ENCODE assay signal across 27 cellular contexts in the genomic region with DNA sequence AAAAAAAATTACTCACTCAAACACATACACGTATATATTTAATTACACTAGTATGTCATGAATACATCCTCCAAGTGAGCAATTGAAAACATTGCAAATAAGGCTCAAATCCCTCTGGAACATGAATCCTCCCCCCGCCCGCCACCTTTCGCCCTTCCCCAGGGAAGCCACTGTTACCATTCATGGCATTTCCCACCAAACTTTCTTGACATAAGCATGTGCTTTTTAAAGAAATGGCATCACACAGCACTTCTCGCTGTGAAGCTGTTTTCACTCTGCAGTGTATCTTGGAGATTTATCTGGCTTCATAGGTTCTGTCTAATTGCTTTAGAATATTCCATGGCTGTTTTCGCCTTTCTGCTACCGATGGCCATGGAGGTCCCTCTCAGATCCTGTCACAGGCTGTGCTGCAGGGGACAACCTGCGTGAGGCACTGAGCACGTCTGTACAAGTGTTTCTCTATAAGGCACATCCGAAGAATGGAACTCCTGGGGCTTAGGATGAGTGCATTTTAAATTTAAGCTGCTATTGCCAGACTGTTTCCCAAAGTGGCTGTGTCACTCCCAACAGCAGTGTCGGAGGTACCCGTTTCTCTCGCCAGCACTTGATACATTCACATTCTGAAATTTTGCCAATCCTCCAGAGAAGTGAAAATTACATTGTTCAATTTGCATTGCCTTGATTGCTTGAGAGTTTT. TPM values are rescaled to one million over a fixed set of nuclear protein-coding genes. Genes with fewer than 3 reads are reported as not detected.
"Had no signal": no experiment of that assay in that cellular context is flagged by ENCODE, and none has a peak within 500 bp of the region (broad histone marks: within the 10 kb centered on the region; RNA-seq: fewer than 3 reads in every experiment).

No MANE protein-coding gene starts in this region.

- H3K36me3 ChIP-seq: adrenal gland, Peyer's patch, SJSA1 had no signal

- H3K4me1 ChIP-seq: adrenal gland, Peyer's patch, SJSA1 had no signal

- ATAC-seq: activated T-cell treated with anti-CD3 and anti-CD28 coated beads, Interleukin-2, amount 50 U/mL, for 72 hours; SK-N-SH treated with all-trans-retinoic acid at 6 μM for 48 hours had no signal

- H3K9me3 ChIP-seq: adrenal gland, Peyer's patch, SJSA1 had no signal

- H3K27me3 ChIP-seq: Peyer's patch had no signal

- DNase-seq: activated B cell treated with CpG ODN at 0.5 μM for 24 hours; activated CD4-positive, alpha-beta T cell treated with anti-CD3 and anti-CD28 coated beads for 1 hour; activated CD4-positive, alpha-beta T cell treated with anti-CD3 and anti-CD28 coated beads, Interleukin-2, amount 10 ng/mL, durations not matched to agents 24 days and 14 days; activated CD4-positive, alpha-beta T cell treated with anti-CD3 and anti-CD28 coated beads, Interleukin-2, amount 50 U/mL, for 48 hours; activated naive CD4-positive, alpha-beta T cell treated with anti-CD3 and anti-CD28 coated beads, Interleukin-2, amount 50 U/mL, for 16 hours; activated naive CD8-positive, alpha-beta T cell treated with anti-CD3 and anti-CD28 coated beads, Interleukin-2, amount 10 ng/mL, durations not matched to agents 7 days and 5 days; activated T-cell treated with anti-CD3 and anti-CD28 coated beads, Interleukin-2, amount 50 U/mL, for 72 hours; adrenal gland; IMR-90; KBM-7; NCI-H1092; NCI-H1417; NCI-H2029; NCI-H2107; NCI-H2171 treated with DMSO at 0.1 percent for 48 hours; NCI-H345; NCI-H510A; NCI-H69; NK-92 treated with Interleukin-12 subunit alpha and Interleukin-12 subunit beta, amount 100 ng/mL, for 24 hours; OCI-M1; Peyer's patch; SHP77; T-helper 9 cell had no signal

- H3K27ac ChIP-seq: adrenal gland, Peyer's patch, RWPE1, SJSA1 had no signal

- H3K4me3 ChIP-seq: adrenal gland, Peyer's patch, SJSA1 had no signal

RNA-seq across cellular contexts. Expression of gene PHACTR3, which starts 22.2 kb away (rescaled TPM):
- total RNA-seq: activated B cell treated with CpG ODN at 0.5 μM for 24 hours; activated CD4-positive, alpha-beta T cell treated with anti-CD3 and anti-CD28 coated beads, Interleukin-2, amount 10 ng/mL, durations not matched to agents 24 days and 14 days; activated naive CD8-positive, alpha-beta T cell treated with anti-CD3 and anti-CD28 coated beads, Interleukin-2, amount 10 ng/mL, durations not matched to agents 7 days and 5 days; activated T-cell treated with anti-CD3 and anti-CD28 coated beads, Interleukin-2, amount 50 U/mL, for 72 hours; activated T-helper 2 cell treated with anti-CD3 and anti-CD28 coated beads, Interferon-gamma antibody, Interleukin-2, Interleukin-4, amounts not matched to agents 10 μg/mL and 5 μg/mL and 100 μg/mL, durations not matched to agents 14 hours and 24 hours and 36 hours; IMR-90; SJSA1 had no signal
- polyA plus RNA-seq: IMR-90 had no signal
